8 cellular contexts compared by ENCODE assay signal in genomic region chr5:172107606-172108005, GRCh38.
DNase-seq lines count a peak whose midpoint lies in the region; ATAC-seq and TF ChIP-seq lines count a peak whose summit lies in the region.

No MANE protein-coding gene starts in this region.

- no peak for DNase-seq in activated T-cell treated with anti-CD3 and anti-CD28 coated beads, Interleukin-2, amount 50 U/mL, for 24 hours
- DNase-seq in activated T-cell treated with anti-CD3 and anti-CD28 coated beads, Interleukin-2, amount 50 U/mL, for 4 hours = no peak
- DNase-seq in hepatic stellate cell (ENCODE audit: low spot score) = peak; percentile 68
- no peak for DNase-seq in type B pancreatic cell (ENCODE audit: extremely low spot score, unreplicated experiment)
- DNase-seq in stimulated activated CD4-positive, alpha-beta T cell treated with anti-CD3 and anti-CD28 coated beads, Interleukin-2, amount 100 ng/mL, for 24 hours = no peak
- DNase-seq in stimulated activated naive CD8-positive, alpha-beta T cell treated with anti-CD3 and anti-CD28 coated beads, Interleukin-15, Interleukin-2, amounts not matched to agents 100 U/mL and 50 U/mL, for 24 hours = no peak
- no peak for DNase-seq in stimulated activated naive B cell treated with anti-CD40 and anti-IgM and Interleukin-4, amounts not matched to agents 10 μg/mL and 1 μg/mL and 100 μg/mL, for 72 hours

- H3K36me3 Mint-ChIP-seq in activated T-cell treated with anti-CD3 and anti-CD28 coated beads, Interleukin-2, amount 50 U/mL, for 24 hours (ENCODE audit: low read depth) = peaks cover 78% of the 10 kb centered on the region
- peaks cover 12% of the 10 kb centered on the region for H3K36me3 Mint-ChIP-seq in activated T-cell treated with anti-CD3 and anti-CD28 coated beads, Interleukin-2, amount 50 U/mL, for 4 hours (ENCODE audit: insufficient read depth)
- H3K36me3 Mint-ChIP-seq in activated T-helper 17 cell treated with anti-CD3 and anti-CD28 coated beads, Interleukin-2, amount 50 U/mL, for 72 hours (ENCODE audit: low read depth) = peaks cover 81% of the 10 kb centered on the region
- H3K36me3 Mint-ChIP-seq in type B pancreatic cell = no peaks in the 10 kb centered on the region
- H3K36me3 Mint-ChIP-seq in stimulated activated naive B cell treated with anti-CD40 and anti-IgM and Interleukin-4, amounts not matched to agents 10 μg/mL and 1 μg/mL and 100 μg/mL, for 72 hours = peaks cover 54 to 57% of the 10 kb centered on the region in 2 donors

- no peak for TF ChIP-seq CTCF in type B pancreatic cell (conservative IDR thresholded peaks at IDR 0.05)

- no peak overlapping the region for H3K4me3 Mint-ChIP-seq in activated T-cell treated with anti-CD3 and anti-CD28 coated beads, Interleukin-2, amount 50 U/mL, for 24 hours
- no peak overlapping the region for H3K4me3 Mint-ChIP-seq in activated T-cell treated with anti-CD3 and anti-CD28 coated beads, Interleukin-2, amount 50 U/mL, for 4 hours
- H3K4me3 Mint-ChIP-seq in activated T-helper 17 cell treated with anti-CD3 and anti-CD28 coated beads, Interleukin-2, amount 50 U/mL, for 72 hours = peak overlapping the region; percentile 23
- H3K4me3 Mint-ChIP-seq in type B pancreatic cell = peak overlapping the region; percentile 76
- no peak overlapping the region for H3K4me3 Mint-ChIP-seq in stimulated activated naive B cell treated with anti-CD40 and anti-IgM and Interleukin-4, amounts not matched to agents 10 μg/mL and 1 μg/mL and 100 μg/mL, for 72 hours

- H3K27ac Mint-ChIP-seq in activated T-cell treated with anti-CD3 and anti-CD28 coated beads, Interleukin-2, amount 50 U/mL, for 24 hours = peak overlapping the region; percentile 88
- no peak overlapping the region for H3K27ac Mint-ChIP-seq in activated T-helper 17 cell treated with anti-CD3 and anti-CD28 coated beads, Interleukin-2, amount 50 U/mL, for 72 hours
- peak overlapping the region; percentile 84 for H3K27ac Mint-ChIP-seq in type B pancreatic cell
- H3K27ac Mint-ChIP-seq in stimulated activated naive B cell treated with anti-CD40 and anti-IgM and Interleukin-4, amounts not matched to agents 10 μg/mL and 1 μg/mL and 100 μg/mL, for 72 hours = no peak overlapping the region

- no peaks in the 10 kb centered on the region for H3K9me3 Mint-ChIP-seq in activated T-cell treated with anti-CD3 and anti-CD28 coated beads, Interleukin-2, amount 50 U/mL, for 24 hours
- no peaks in the 10 kb centered on the region for H3K9me3 Mint-ChIP-seq in activated T-cell treated with anti-CD3 and anti-CD28 coated beads, Interleukin-2, amount 50 U/mL, for 4 hours
- no peaks in the 10 kb centered on the region for H3K9me3 Mint-ChIP-seq in activated T-helper 17 cell treated with anti-CD3 and anti-CD28 coated beads, Interleukin-2, amount 50 U/mL, for 72 hours
- no peaks in the 10 kb centered on the region for H3K9me3 Mint-ChIP-seq in type B pancreatic cell
- H3K9me3 Mint-ChIP-seq in stimulated activated naive B cell treated with anti-CD40 and anti-IgM and Interleukin-4, amounts not matched to agents 10 μg/mL and 1 μg/mL and 100 μg/mL, for 72 hours = no peaks in the 10 kb centered on the region

- H3K4me1 Mint-ChIP-seq in activated T-cell treated with anti-CD3 and anti-CD28 coated beads, Interleukin-2, amount 50 U/mL, for 24 hours (ENCODE audit: low read depth) = peaks cover 69% of the 10 kb centered on the region
- peaks cover 50% of the 10 kb centered on the region for H3K4me1 Mint-ChIP-seq in activated T-cell treated with anti-CD3 and anti-CD28 coated beads, Interleukin-2, amount 50 U/mL, for 4 hours (ENCODE audit: low read depth)
- peaks cover 20% of the 10 kb centered on the region for H3K4me1 Mint-ChIP-seq in activated T-helper 17 cell treated with anti-CD3 and anti-CD28 coated beads, Interleukin-2, amount 50 U/mL, for 72 hours
- peaks cover 36% of the 10 kb centered on the region for H3K4me1 Mint-ChIP-seq in type B pancreatic cell (ENCODE audit: unreplicated experiment)
- peaks cover 34 to 54% of the 10 kb centered on the region in 2 donors for H3K4me1 Mint-ChIP-seq in stimulated activated naive B cell treated with anti-CD40 and anti-IgM and Interleukin-4, amounts not matched to agents 10 μg/mL and 1 μg/mL and 100 μg/mL, for 72 hours

- no peaks in the 10 kb centered on the region for H3K27me3 Mint-ChIP-seq in activated T-cell treated with anti-CD3 and anti-CD28 coated beads, Interleukin-2, amount 50 U/mL, for 24 hours
- H3K27me3 Mint-ChIP-seq in activated T-cell treated with anti-CD3 and anti-CD28 coated beads, Interleukin-2, amount 50 U/mL, for 4 hours (ENCODE audit: low read depth) = no peaks in the 10 kb centered on the region
- no peaks in the 10 kb centered on the region for H3K27me3 Mint-ChIP-seq in activated T-helper 17 cell treated with anti-CD3 and anti-CD28 coated beads, Interleukin-2, amount 50 U/mL, for 72 hours
- no peaks in the 10 kb centered on the region for H3K27me3 Mint-ChIP-seq in type B pancreatic cell
- H3K27me3 Mint-ChIP-seq in stimulated activated naive B cell treated with anti-CD40 and anti-IgM and Interleukin-4, amounts not matched to agents 10 μg/mL and 1 μg/mL and 100 μg/mL, for 72 hours = no peaks in the 10 kb centered on the region

- ATAC-seq in activated T-cell treated with anti-CD3 and anti-CD28 coated beads, Interleukin-2, amount 50 U/mL, for 4 hours = no peak
- no peak for ATAC-seq in activated T-helper 17 cell treated with anti-CD3 and anti-CD28 coated beads, Interleukin-2, amount 50 U/mL, for 72 hours (replicated peaks)
- ATAC-seq in stimulated activated naive CD8-positive, alpha-beta T cell treated with anti-CD3 and anti-CD28 coated beads, Interleukin-15, Interleukin-2, amounts not matched to agents 100 U/mL and 50 U/mL, for 24 hours = no peak
- ATAC-seq in stimulated activated naive B cell treated with anti-CD40 and anti-IgM and Interleukin-4, amounts not matched to agents 10 μg/mL and 1 μg/mL and 100 μg/mL, for 72 hours (replicated peaks) = no peak

Comparison
In these comparisons a context has a peak if more than half of its experiments do, and no peak if none do; other contexts are left out.
1. H3K27ac Mint-ChIP-seq: peak in activated T-cell treated with anti-CD3 and anti-CD28 coated beads, Interleukin-2, amount 50 U/mL, for 24 hours (single experiment) and type B pancreatic cell (single experiment); none in activated T-helper 17 cell treated with anti-CD3 and anti-CD28 coated beads, Interleukin-2, amount 50 U/mL, for 72 hours (single experiment) and stimulated activated naive B cell treated with anti-CD40 and anti-IgM and Interleukin-4, amounts not matched to agents 10 μg/mL and 1 μg/mL and 100 μg/mL, for 72 hours (single experiment).
2. H3K4me3 Mint-ChIP-seq: peak in activated T-helper 17 cell treated with anti-CD3 and anti-CD28 coated beads, Interleukin-2, amount 50 U/mL, for 72 hours (single experiment) and type B pancreatic cell (single experiment); none in activated T-cell treated with anti-CD3 and anti-CD28 coated beads, Interleukin-2, amount 50 U/mL, for 24 hours (single experiment), activated T-cell treated with anti-CD3 and anti-CD28 coated beads, Interleukin-2, amount 50 U/mL, for 4 hours (single experiment) and stimulated activated naive B cell treated with anti-CD40 and anti-IgM and Interleukin-4, amounts not matched to agents 10 μg/mL and 1 μg/mL and 100 μg/mL, for 72 hours (0 of 2).